In the genomic region with DNA sequence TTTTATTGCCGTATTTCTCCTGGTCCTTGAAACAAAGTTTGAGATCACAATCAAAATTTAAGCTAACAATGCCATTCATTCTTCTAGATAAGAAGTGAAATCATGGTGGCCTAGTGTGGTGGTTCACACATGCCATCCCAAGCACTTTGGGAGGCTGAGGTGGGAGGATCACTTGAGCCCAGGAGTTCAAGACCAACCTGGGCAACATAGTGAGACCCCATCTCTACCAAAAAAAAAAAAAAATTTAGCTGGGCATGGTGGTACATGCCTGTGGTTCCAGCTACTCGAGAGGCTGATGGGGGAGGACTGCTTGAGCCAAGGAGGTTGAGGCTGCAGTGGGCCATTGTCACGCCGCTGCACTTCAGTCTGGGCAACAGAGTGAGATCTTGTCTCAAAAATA, we compare ENCODE assay signal across 30 cellular contexts.
"Had no signal": no experiment of that assay in that cellular context is flagged by ENCODE, and none has a peak within 500 bp of the region (broad histone marks: within the 10 kb centered on the region; RNA-seq: fewer than 3 reads in every experiment).

No MANE protein-coding gene starts in this region.

- H3K4me1 ChIP-seq: heart right ventricle had no signal

- H3K4me3 Mint-ChIP-seq: activated B cell treated with CpG ODN at 0.5 μM for 24 hours; activated CD4-positive, alpha-beta memory T cell treated with anti-CD3 and anti-CD28 coated beads, Interleukin-2, amount 10 ng/mL, durations not matched to agents 7 days and 5 days; activated CD4-positive, alpha-beta T cell treated with anti-CD3 and anti-CD28 coated beads, Interleukin-2, amount 10 ng/mL, durations not matched to agents 7 days and 5 days; activated naive CD8-positive, alpha-beta T cell; activated T-cell treated with anti-CD3 and anti-CD28 coated beads, Interleukin-2, amount 50 U/mL, for 4 hours; activated T-helper 1 cell treated with anti-CD3 and anti-CD28 coated beads, Interleukin-12 subunit alpha, Interleukin-12 subunit beta, Interleukin-2, Interleukin-4 antibody, amounts not matched to agents 30 ng/mL and 10 ng/mL and 1 ng/mL, durations not matched to agents 14 hours and 24 hours and 36 hours; central memory CD8-positive, alpha-beta T cell; T-cell; T-helper 1 cell treated with Interleukin-12 subunit alpha and Interleukin-12 subunit beta and Interleukin-4 antibody, amounts not matched to agents 30 μg/mL and 1 μg/mL, for 36 hours; T-helper 2 cell treated with Interferon-gamma antibody and Interleukin-4, amounts not matched to agents 5 μg/mL and 100 μg/mL, for 36 hours had no signal

- DNase-seq: activated B cell treated with CpG ODN at 0.5 μM for 24 hours; activated CD4-positive, alpha-beta memory T cell treated with anti-CD3 and anti-CD28 coated beads, Interleukin-2, amount 10 ng/mL, durations not matched to agents 7 days and 5 days; activated CD4-positive, alpha-beta T cell treated with anti-CD3 and anti-CD28 coated beads for 4 hours; activated CD4-positive, alpha-beta T cell treated with anti-CD3 and anti-CD28 coated beads, Interleukin-2, amount 10 ng/mL, durations not matched to agents 7 days and 5 days; activated CD4-positive, alpha-beta T cell treated with anti-CD3 and anti-CD28 coated beads, Interleukin-2, amount 50 U/mL, for 4 hours; activated CD8-positive, alpha-beta memory T cell treated with anti-CD3 and anti-CD28 coated beads, Interleukin-2, amount 50 U/mL, for 48 hours; activated effector memory CD4-positive, alpha-beta T cell treated with anti-CD3 and anti-CD28 coated beads, Interleukin-2, amount 50 U/mL, for 16 hours; activated naive CD4-positive, alpha-beta T cell treated with anti-CD3 and anti-CD28 coated beads, Interleukin-2, amount 50 U/mL, for 16 hours; activated T-cell treated with anti-CD3 and anti-CD28 coated beads for 4 hours; activated T-cell treated with anti-CD3 and anti-CD28 coated beads, Interleukin-2, amount 50 U/mL, for 4 hours; amniotic stem cell; anterior cingulate cortex; brain microvascular endothelial cell; cortex of kidney; dermis blood vessel endothelial cell; effector CD4-positive, alpha-beta T cell; foreskin fibroblast; heart right ventricle; SW 1271; T-cell; T1000 had no signal

- H3K9me3 Mint-ChIP-seq: activated B cell treated with CpG ODN at 0.5 μM for 24 hours; activated CD4-positive, alpha-beta memory T cell treated with anti-CD3 and anti-CD28 coated beads, Interleukin-2, amount 10 ng/mL, durations not matched to agents 7 days and 5 days; activated CD4-positive, alpha-beta T cell treated with anti-CD3 and anti-CD28 coated beads, Interleukin-2, amount 10 ng/mL, durations not matched to agents 7 days and 5 days; activated T-cell treated with anti-CD3 and anti-CD28 coated beads, Interleukin-2, amount 50 U/mL, for 4 hours; activated T-helper 1 cell treated with anti-CD3 and anti-CD28 coated beads, Interleukin-12 subunit alpha, Interleukin-12 subunit beta, Interleukin-2, Interleukin-4 antibody, amounts not matched to agents 30 ng/mL and 10 ng/mL and 1 ng/mL, durations not matched to agents 14 hours and 24 hours and 36 hours; activated T-helper 2 cell treated with anti-CD3 and anti-CD28 coated beads, Interferon-gamma antibody, Interleukin-2, Interleukin-4, amounts not matched to agents 10 μg/mL and 5 μg/mL and 100 μg/mL, durations not matched to agents 14 hours and 24 hours and 36 hours; central memory CD8-positive, alpha-beta T cell; T-cell; T-helper 1 cell treated with Interleukin-12 subunit alpha and Interleukin-12 subunit beta and Interleukin-4 antibody, amounts not matched to agents 30 μg/mL and 1 μg/mL, for 36 hours; T-helper 2 cell treated with Interferon-gamma antibody and Interleukin-4, amounts not matched to agents 5 μg/mL and 100 μg/mL, for 36 hours had no signal

- H3K27me3 ChIP-seq: brain microvascular endothelial cell, heart right ventricle, hepatocyte had no signal

- H3K27ac ChIP-seq: brain microvascular endothelial cell, epithelial cell of prostate, heart right ventricle, hepatocyte had no signal

- H3K9me3 ChIP-seq: heart right ventricle had no signal

- H3K27me3 Mint-ChIP-seq: activated B cell treated with CpG ODN at 0.5 μM for 24 hours; activated CD4-positive, alpha-beta memory T cell treated with anti-CD3 and anti-CD28 coated beads, Interleukin-2, amount 10 ng/mL, durations not matched to agents 7 days and 5 days; activated CD4-positive, alpha-beta T cell treated with anti-CD3 and anti-CD28 coated beads, Interleukin-2, amount 10 ng/mL, durations not matched to agents 7 days and 5 days; activated naive CD8-positive, alpha-beta T cell; central memory CD8-positive, alpha-beta T cell; T-cell had no signal

- H3K4me1 Mint-ChIP-seq: activated B cell treated with CpG ODN at 0.5 μM for 24 hours had no signal

- H3K27ac Mint-ChIP-seq: activated B cell treated with CpG ODN at 0.5 μM for 24 hours; activated CD4-positive, alpha-beta memory T cell treated with anti-CD3 and anti-CD28 coated beads, Interleukin-2, amount 10 ng/mL, durations not matched to agents 7 days and 5 days; activated CD4-positive, alpha-beta T cell treated with anti-CD3 and anti-CD28 coated beads, Interleukin-2, amount 10 ng/mL, durations not matched to agents 7 days and 5 days; activated naive CD8-positive, alpha-beta T cell; activated T-helper 1 cell treated with anti-CD3 and anti-CD28 coated beads, Interleukin-12 subunit alpha, Interleukin-12 subunit beta, Interleukin-2, Interleukin-4 antibody, amounts not matched to agents 30 ng/mL and 10 ng/mL and 1 ng/mL, durations not matched to agents 14 hours and 24 hours and 36 hours; activated T-helper 2 cell treated with anti-CD3 and anti-CD28 coated beads, Interferon-gamma antibody, Interleukin-2, Interleukin-4, amounts not matched to agents 10 μg/mL and 5 μg/mL and 100 μg/mL, durations not matched to agents 14 hours and 24 hours and 36 hours; T-cell; T-helper 1 cell treated with Interleukin-12 subunit alpha and Interleukin-12 subunit beta and Interleukin-4 antibody, amounts not matched to agents 30 μg/mL and 1 μg/mL, for 36 hours had no signal

- H3K4me3 ChIP-seq: heart right ventricle, hepatocyte had no signal

- ATAC-seq: activated CD4-positive, CD25-positive, alpha-beta regulatory T cell treated with anti-CD3 and anti-CD28 coated beads, Interleukin-2, amount 50 U/mL, for 24 hours; activated T-cell treated with anti-CD3 and anti-CD28 coated beads, Interleukin-2, amount 50 U/mL, for 4 hours; heart right ventricle; T-cell had no signal
